In the genomic region with DNA sequence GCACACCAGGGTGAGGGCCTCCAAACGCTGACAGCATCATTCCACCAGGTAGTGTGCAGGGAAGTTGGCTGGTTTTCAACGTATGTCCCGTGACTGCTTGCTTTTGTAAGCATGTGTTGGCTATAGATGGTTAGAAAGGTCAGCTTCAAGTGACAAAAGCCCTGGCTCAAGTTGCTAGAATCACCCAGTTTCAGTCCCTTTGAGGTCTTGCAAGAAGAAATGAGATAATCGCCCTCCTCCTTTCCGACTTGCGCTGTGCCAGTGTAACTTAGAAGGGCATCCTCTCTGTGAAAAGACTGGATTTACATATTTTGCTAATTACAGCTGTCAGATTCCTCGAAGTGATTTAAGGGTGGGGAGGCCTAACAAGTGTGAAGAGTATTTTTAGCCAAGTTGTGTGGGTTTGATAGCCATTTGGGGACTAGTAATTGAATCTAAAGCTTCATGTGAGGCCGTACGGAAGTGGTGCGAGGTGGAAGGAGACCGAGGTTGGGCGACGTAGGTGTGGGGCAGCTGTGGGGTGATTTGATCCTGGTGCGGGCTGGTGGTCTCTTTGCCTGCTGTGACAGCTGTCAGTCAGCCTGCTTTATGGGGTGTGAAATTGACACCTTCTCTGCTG, we compare ENCODE assay signal across 17 cellular contexts.
DNase-seq lines count a peak whose midpoint lies in the region; ATAC-seq and TF ChIP-seq lines count a peak whose summit lies in the region.
"Had no signal": no experiment of that assay in that cellular context is flagged by ENCODE, and none has a peak within 500 bp of the region (broad histone marks: within the 10 kb centered on the region; RNA-seq: fewer than 3 reads in every experiment).

No MANE protein-coding gene starts in this region.

- DNase-seq in NCI-H2171 treated with DMSO at 0.1 percent for 48 hours (lab: John Stamatoyannopoulos, UW): peak; percentile 62
- no peak for DNase-seq in NCI-H2171 (lab: John Stamatoyannopoulos, UW)
- DNase-seq in NAMALWA (ENCODE audit: low spot score): peak; percentile 24
- DNase-seq in NCI-H128 (lab: John Stamatoyannopoulos, UW; ENCODE audit: unreplicated experiment): no peak
- no peak for DNase-seq in CD1c-positive myeloid dendritic cell (ENCODE audit: extremely low spot score)
- DNase-seq in stimulated activated naive CD4-positive, alpha-beta T cell treated with Interleukin-2 at 50 U/mL for 16 hours (lab: John Stamatoyannopoulos, UW): no peak
- DNase-seq: 8988T, activated gamma-delta T cell, dorsolateral prefrontal cortex, EL, esophagus squamous epithelium, NCI-H1436 treated with DMSO at 0.1 percent for 48 hours, NCI-H524, SW 1271, WERI-Rb-1 had no signal

- peak; percentile 79 for ATAC-seq in GM21381 (IDR thresholded peaks at IDR 0.05; ENCODE audit: unreplicated experiment)

- H3K9me3 ChIP-seq in neutrophil: no peaks in the 10 kb centered on the region

- H3K27ac ChIP-seq in neutrophil: peak overlapping the region; percentile 72
- H3K27ac ChIP-seq: dorsolateral prefrontal cortex, esophagus squamous epithelium, WERI-Rb-1 had no signal

- no peak overlapping the region for H3K4me3 ChIP-seq in neutrophil (ENCODE audit: low read depth in 1 of 2, low read length in 1 of 2)
- H3K4me3 ChIP-seq: dorsolateral prefrontal cortex, esophagus squamous epithelium had no signal

- peaks cover 30 to 71% of the 10 kb centered on the region in 2 experiments for H3K4me1 ChIP-seq in neutrophil (ENCODE audit: control insufficient read depth in 1 of 2, insufficient read depth in 1 of 2, low read depth in 1 of 2, low read length in 1 of 2)

- no peaks in the 10 kb centered on the region for H3K36me3 ChIP-seq in neutrophil
- H3K36me3 ChIP-seq: esophagus squamous epithelium, WERI-Rb-1 had no signal

- no peak for TF ChIP-seq CTCF in neutrophil (IDR thresholded peaks at IDR 0.05)

- no peaks in the 10 kb centered on the region for H3K27me3 ChIP-seq in neutrophil
- H3K27me3 ChIP-seq: dorsolateral prefrontal cortex, esophagus squamous epithelium had no signal

Comparison
In these comparisons a context has a peak if more than half of its experiments do, and no peak if none do; other contexts are left out.
1. DNase-seq: peak in NCI-H2171 treated with DMSO at 0.1 percent for 48 hours (single experiment) and NAMALWA (single experiment); none in NCI-H2171 (single experiment), NCI-H128 (single experiment), CD1c-positive myeloid dendritic cell (single experiment) and stimulated activated naive CD4-positive, alpha-beta T cell treated with Interleukin-2 at 50 U/mL for 16 hours (single experiment).